Comparison of ENCODE assay signal across 22 cellular contexts in the genomic region with DNA sequence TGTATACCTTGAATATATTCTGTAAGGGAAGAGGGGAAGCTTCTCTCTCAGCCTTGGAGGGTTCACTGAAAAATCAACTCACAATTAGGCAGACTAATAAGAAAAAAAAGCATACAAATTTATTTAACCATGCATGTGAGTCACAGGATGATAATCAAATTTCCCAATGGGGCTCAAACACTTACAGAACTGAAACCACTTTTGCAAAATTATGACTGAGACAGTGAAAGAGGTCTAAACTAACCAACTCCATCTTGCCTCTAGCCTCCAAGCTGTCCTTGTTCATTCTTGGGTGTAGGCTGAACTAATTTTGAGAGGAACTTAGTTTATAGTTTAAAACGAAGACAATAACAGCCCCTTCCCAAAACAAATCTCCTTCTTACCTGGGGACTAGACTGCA.
A peak's percentile ranks its signal among the peaks of the same experiment; 100 is the strongest.
DNase-seq lines count a peak whose midpoint lies in the region; ATAC-seq, FAIRE-seq and TF ChIP-seq lines count a peak whose summit lies in the region.
"Had no signal": no experiment of that assay in that cellular context is flagged by ENCODE, and none has a peak within 500 bp of the region (broad histone marks: within the 10 kb centered on the region; RNA-seq: fewer than 3 reads in every experiment).

No MANE protein-coding gene starts in this region.

- H3K36me3 ChIP-seq in HUES64 (ENCODE audit: insufficient read depth, low read length) (no peaks in the 10 kb centered on the region), ovary (no peaks in the 10 kb centered on the region)
- H3K36me3 ChIP-seq: adrenal gland, gastroesophageal sphincter, lower lobe of right lung, stomach, vagina had no signal

- no peak for FAIRE-seq in A549 (lab: Jason Lieb, UNC)
- FAIRE-seq: endometrium had no signal

- H3K27ac Mint-ChIP-seq in WTC11, result peak overlapping the region; percentile 77
- H3K27ac Mint-ChIP-seq in stimulated activated naive CD8-positive, alpha-beta T cell treated with anti-CD3 and anti-CD28 coated beads, Interleukin-15, amount 100 ng/mL, for 72 hours, result no peak overlapping the region
- H3K27ac Mint-ChIP-seq: activated B cell treated with CpG ODN at 0.5 μM for 24 hours; activated T-helper 17 cell treated with anti-CD3 and anti-CD28 coated beads, Interleukin-2, amount 50 U/mL, for 72 hours; naive thymus-derived CD4-positive, alpha-beta T cell; progenitor cell of endocrine pancreas had no signal

- no peaks in the 10 kb centered on the region for H3K27me3 ChIP-seq in HUES64 (ENCODE audit: insufficient read depth, low read length)
- H3K27me3 ChIP-seq in foreskin keratinocyte, result no peaks in the 10 kb centered on the region
- no peaks in the 10 kb centered on the region for H3K27me3 ChIP-seq in ovary
- H3K27me3 ChIP-seq: adrenal gland, gastroesophageal sphincter, stomach, vagina had no signal

- peak overlapping the region; percentile 69 for H3K4me2 ChIP-seq in A549

- POLR2A ChIA-PET in A549 (lab: Yijun Ruan, JAX), result interaction anchor here (0.6 kb wide), 1 partner anchor 16 kb away, joined by 6 read pairs; no protein-coding TSS in a partner anchor
- POLR2A ChIA-PET in WTC11 (lab: Charles Lee), result no interaction called here

- H3K9ac ChIP-seq in HUES64 (ENCODE audit: low read depth, low read length), result no peak overlapping the region

- no peak for ATAC-seq in A549
- no peak for ATAC-seq in WTC11
- ATAC-seq in foreskin keratinocyte, result peak; percentile 71
- ATAC-seq in GM18870 (IDR thresholded peaks at IDR 0.05; ENCODE audit: unreplicated experiment), result no peak
- ATAC-seq in stimulated activated naive CD8-positive, alpha-beta T cell treated with anti-CD3 and anti-CD28 coated beads, Interleukin-15, amount 100 ng/mL, for 72 hours, result no peak
- ATAC-seq: activated T-helper 17 cell treated with anti-CD3 and anti-CD28 coated beads, Interleukin-2, amount 50 U/mL, for 72 hours; lower lobe of right lung; naive thymus-derived CD4-positive, alpha-beta T cell had no signal

- peak overlapping the region; percentile 70 to 73 for H3K27ac ChIP-seq in A549
- H3K27ac ChIP-seq in HUES64 (ENCODE audit: low read depth, low read length), result peak overlapping the region; percentile 76; the same call in 1 of the 2 replicates
- peak overlapping the region; percentile 94 for H3K27ac ChIP-seq in foreskin keratinocyte
- no peak overlapping the region for H3K27ac ChIP-seq in ovary
- H3K27ac ChIP-seq: adrenal gland, lower lobe of right lung, stomach, vagina had no signal

- no peak for TF ChIP-seq RAD21 in A549 (conservative IDR thresholded peaks at IDR 0.05 in 1 of 2, IDR thresholded peaks at IDR 0.05 in 1 of 2)

- intact Hi-C loops in ovary (cut with DNase I), result no loop called here

- CTCF ChIA-PET in A549 (lab: Yijun Ruan, JAX), result interaction anchor here (0.8 kb wide), 1 partner anchor 1245 kb away, joined by 3 read pairs; no protein-coding TSS in a partner anchor
- CTCF ChIA-PET in WTC11 (lab: Charles Lee), result interaction anchor here (0.6 kb wide), 1 partner anchor 673 kb away, joined by 4 read pairs; no protein-coding TSS in a partner anchor

- peak overlapping the region; percentile 18; the same call in 1 of the 2 replicates for H3K4me3 Mint-ChIP-seq in WTC11
- H3K4me3 Mint-ChIP-seq in stimulated activated naive CD8-positive, alpha-beta T cell treated with anti-CD3 and anti-CD28 coated beads, Interleukin-15, amount 100 ng/mL, for 72 hours, result no peak overlapping the region
- H3K4me3 Mint-ChIP-seq: activated B cell treated with CpG ODN at 0.5 μM for 24 hours; activated T-helper 17 cell treated with anti-CD3 and anti-CD28 coated beads, Interleukin-2, amount 50 U/mL, for 72 hours; naive thymus-derived CD4-positive, alpha-beta T cell had no signal

- DNase-seq in A549 (ENCODE audit: low read depth in 1 of 2, low spot score in 1 of 2) (no peak), WTC11 (ENCODE audit: low spot score) (no peak), foreskin keratinocyte (peak in 1 of 2 donors; percentile 56), ovary (no peak), NCI-H2171 (lab: John Stamatoyannopoulos, UW) (no peak)
- DNase-seq in stimulated activated naive CD8-positive, alpha-beta T cell treated with anti-CD3 and anti-CD28 coated beads, Interleukin-15, amount 100 ng/mL, for 72 hours, result no peak
- DNase-seq: activated B cell treated with CpG ODN at 0.5 μM for 24 hours; activated CD8-positive, alpha-beta memory T cell treated with anti-CD3 and anti-CD28 coated beads for 24 hours; GOT3; lower lobe of right lung; naive thymus-derived CD4-positive, alpha-beta T cell; NCI-H187 treated with DMSO at 0.1 percent for 48 hours; NCI-H526; stomach had no signal

- H3K9me3 Mint-ChIP-seq in WTC11, result peaks cover 30% of the 10 kb centered on the region
- H3K9me3 Mint-ChIP-seq in stimulated activated naive CD8-positive, alpha-beta T cell treated with anti-CD3 and anti-CD28 coated beads, Interleukin-15, amount 100 ng/mL, for 72 hours, result peaks cover 13 to 64% of the 10 kb centered on the region in 2 donors

- H3K4me1 Mint-ChIP-seq in WTC11, result peaks cover 41% of the 10 kb centered on the region
- no peaks in the 10 kb centered on the region for H3K4me1 Mint-ChIP-seq in stimulated activated naive CD8-positive, alpha-beta T cell treated with anti-CD3 and anti-CD28 coated beads, Interleukin-15, amount 100 ng/mL, for 72 hours
- H3K4me1 Mint-ChIP-seq: activated B cell treated with CpG ODN at 0.5 μM for 24 hours; activated T-helper 17 cell treated with anti-CD3 and anti-CD28 coated beads, Interleukin-2, amount 50 U/mL, for 72 hours; naive thymus-derived CD4-positive, alpha-beta T cell had no signal

- 3% methylated on average over 1 of the region's 1 CpG for WGBS in A549 (ENCODE audit: missing lambda C conversion rate)
- WGBS in HUES64, result no CpG with 5 or more reads among the region's 1 CpG
- 18 to 30% (median 26%) methylated on average over 1 of the region's 1 CpG for WGBS in ovary, 3 donors

- H3K4me1 ChIP-seq in A549 (peaks cover 14% of the 10 kb centered on the region), HUES64 (ENCODE audit: insufficient read depth, low read length) (peaks cover 30% of the 10 kb centered on the region), foreskin keratinocyte (peaks cover 9% of the 10 kb centered on the region), ovary (ENCODE audit: insufficient read depth) (no peaks in the 10 kb centered on the region)
- H3K4me1 ChIP-seq: adrenal gland, lower lobe of right lung, stomach, vagina had no signal

- H3K4me3 ChIP-seq in A549 (no peak overlapping the region), HUES64 (ENCODE audit: low read length) (no peak overlapping the region), ovary (no peak overlapping the region)
- H3K4me3 ChIP-seq: adrenal gland, gastroesophageal sphincter, lower lobe of right lung, stomach, vagina had no signal

- 0 out of 2 replicates have a peak, but pooled peaks cover 3% of the 10 kb centered on the region for H3K27me3 Mint-ChIP-seq in WTC11 (ENCODE audit: low read depth)
- no peaks in the 10 kb centered on the region for H3K27me3 Mint-ChIP-seq in stimulated activated naive CD8-positive, alpha-beta T cell treated with anti-CD3 and anti-CD28 coated beads, Interleukin-15, amount 100 ng/mL, for 72 hours
- H3K27me3 Mint-ChIP-seq: activated B cell treated with CpG ODN at 0.5 μM for 24 hours; activated T-helper 17 cell treated with anti-CD3 and anti-CD28 coated beads, Interleukin-2, amount 50 U/mL, for 72 hours; naive thymus-derived CD4-positive, alpha-beta T cell had no signal

- peaks cover 25% of the 10 kb centered on the region for H3K36me3 Mint-ChIP-seq in WTC11
- H3K36me3 Mint-ChIP-seq: naive thymus-derived CD4-positive, alpha-beta T cell had no signal

- H3K9me3 ChIP-seq in A549 (no peaks in the 10 kb centered on the region), HUES64 (ENCODE audit: insufficient read depth, low read depth, low read length) (peaks cover 3% of the 10 kb centered on the region; the same call in 1 of the 2 replicates), ovary (no peaks in the 10 kb centered on the region)
- H3K9me3 ChIP-seq: adrenal gland, gastroesophageal sphincter, lower lobe of right lung, vagina had no signal

- no peak for TF ChIP-seq POLR2A in A549 (IDR thresholded peaks at IDR 0.05; ENCODE audit: low read length)
- TF ChIP-seq POLR2A in ovary (IDR thresholded peaks at IDR 0.05), result no peak

- TF ChIP-seq CTCF in A549 (IDR thresholded peaks at IDR 0.05), result no peak
- TF ChIP-seq CTCF in WTC11 (IDR thresholded peaks at IDR 0.05), result no peak
- TF ChIP-seq CTCF in foreskin keratinocyte (conservative IDR thresholded peaks at IDR 0.05), result no peak
- TF ChIP-seq CTCF in ovary (IDR thresholded peaks at IDR 0.05), result no peak

- TF ChIP-seq EP300 in A549 (IDR thresholded peaks at IDR 0.05) (no peak), ovary (IDR thresholded peaks at IDR 0.05) (no peak)

TF ChIP-seq in A549, 52 proteins besides CTCF, POLR2A, EP300 and RAD21 (continues in another document):
- no peak for TF ChIP-seq NFE2L2 (conservative IDR thresholded peaks at IDR 0.05; ENCODE audit: low read length)
- TF ChIP-seq, protein P1, sequence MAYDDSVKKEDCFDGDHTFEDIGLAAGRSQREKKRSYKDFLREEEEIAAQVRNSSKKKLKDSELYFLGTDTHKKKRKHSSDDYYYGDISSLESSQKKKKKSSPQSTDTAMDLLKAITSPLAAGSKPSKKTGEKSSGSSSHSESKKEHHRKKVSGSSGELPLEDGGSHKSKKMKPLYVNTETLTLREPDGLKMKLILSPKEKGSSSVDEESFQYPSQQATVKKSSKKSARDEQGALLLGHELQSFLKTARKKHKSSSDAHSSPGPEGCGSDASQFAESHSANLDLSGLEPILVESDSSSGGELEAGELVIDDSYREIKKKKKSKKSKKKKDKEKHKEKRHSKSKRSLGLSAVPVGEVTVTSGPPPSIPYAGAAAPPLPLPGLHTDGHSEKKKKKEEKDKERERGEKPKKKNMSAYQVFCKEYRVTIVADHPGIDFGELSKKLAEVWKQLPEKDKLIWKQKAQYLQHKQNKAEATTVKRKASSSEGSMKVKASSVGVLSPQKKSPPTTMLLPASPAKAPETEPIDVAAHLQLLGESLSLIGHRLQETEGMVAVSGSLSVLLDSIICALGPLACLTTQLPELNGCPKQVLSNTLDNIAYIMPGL (CRISPR knock-in tag; IDR thresholded peaks at IDR 0.05; ENCODE audit: borderline replicate concordance), result no peak

TF ChIP-seq in WTC11, 78 proteins besides CTCF, POLR2A, EP300 and RAD21 (continues in another document):
- TF ChIP-seq ZNF671 (CRISPR knock-in tag; IDR thresholded peaks at IDR 0.05), result no peak

Comparison
In these comparisons a context has a peak if more than half of its experiments do, and no peak if none do; other contexts are left out.
1. H3K27ac ChIP-seq: peak in A549 (2 of 2), HUES64 (single experiment) and foreskin keratinocyte (single experiment); none in ovary (0 of 2).